In genomic region chr4:105146286-105147219, GRCh38 we compare ENCODE assay signal across 1 cellular context.
TF ChIP-seq lines count a peak whose summit lies in the region.

TET2 (plus strand) TSS chr4:105146876; CDS start chr4:105233943, 87,067 bp downstream.

TF ChIP-seq in HepG2, 621 proteins besides CTCF, POLR2A, EP300 and RAD21 (continued from another document and continues in another):
- TF ChIP-seq ARID4A (CRISPR knock-in tag; IDR thresholded peaks at IDR 0.05; ENCODE audit: borderline replicate concordance): peak; percentile 73; the same call in 1 of the 2 replicates
- 0 out of 2 replicates have a peak, but pooled peaks have one; percentile 22 for TF ChIP-seq SRY (CRISPR knock-in tag; IDR thresholded peaks at IDR 0.05)
- TF ChIP-seq ELF1 (CRISPR knock-in tag; IDR thresholded peaks at IDR 0.05): no peak
- peak; percentile 79 for TF ChIP-seq PHF8 (CRISPR knock-in tag; IDR thresholded peaks at IDR 0.05)
- no peak for TF ChIP-seq GTF2F1 (IDR thresholded peaks at IDR 0.05; ENCODE audit: low read length)
- TF ChIP-seq SOX6 (IDR thresholded peaks at IDR 0.05): no peak
- 0 out of 2 replicates have a peak, but pooled peaks have one; percentile 10 for TF ChIP-seq SOX6 (CRISPR knock-in tag; IDR thresholded peaks at IDR 0.05)
- TF ChIP-seq SOX13 (IDR thresholded peaks at IDR 0.05): no peak
- peak in 1 of 2 experiments; percentile 19; a peak in 1 of 4 replicates for TF ChIP-seq SOX13 (CRISPR knock-in tag; conservative IDR thresholded peaks at IDR 0.05 in 1 of 2, IDR thresholded peaks at IDR 0.05 in 1 of 2)
- TF ChIP-seq TFDP1 (CRISPR knock-in tag; IDR thresholded peaks at IDR 0.05; ENCODE audit: borderline replicate concordance): peak; percentile 30; the same call in 1 of the 2 replicates
- peak; percentile 70 for TF ChIP-seq CHD2 (IDR thresholded peaks at IDR 0.05; ENCODE audit: low read depth, low read length)
- no peak for TF ChIP-seq ZNF430 (CRISPR knock-in tag; IDR thresholded peaks at IDR 0.05)
- TF ChIP-seq ZFY (CRISPR knock-in tag; IDR thresholded peaks at IDR 0.05): peak; percentile 72
- peak in 1 of 2 experiments; percentile 69; a peak in 1 of 4 replicates for TF ChIP-seq HMGXB4 (CRISPR knock-in tag; IDR thresholded peaks at IDR 0.05; ENCODE audit: borderline replicate concordance in 1 of 2, low read depth in 1 of 2)
- no peak for TF ChIP-seq SP2 (CRISPR knock-in tag; IDR thresholded peaks at IDR 0.05)
- peak; percentile 54 for TF ChIP-seq ZFP91 (CRISPR knock-in tag; IDR thresholded peaks at IDR 0.05; ENCODE audit: borderline replicate concordance)
- TF ChIP-seq ZNF326 (CRISPR knock-in tag; IDR thresholded peaks at IDR 0.05; ENCODE audit: borderline replicate concordance): no peak
- peak; percentile 62; the same call in 1 of the 2 replicates for TF ChIP-seq HBP1 (CRISPR knock-in tag; IDR thresholded peaks at IDR 0.05; ENCODE audit: low read depth)
- TF ChIP-seq ZNF768 (CRISPR knock-in tag; IDR thresholded peaks at IDR 0.05): peak; percentile 51; the same call in 1 of the 2 replicates
- TF ChIP-seq RBM39 (IDR thresholded peaks at IDR 0.05; ENCODE audit: low read depth, low read length, poor library complexity, severe bottlenecking): peak; percentile 42
- TF ChIP-seq KMT2A (CRISPR knock-in tag; IDR thresholded peaks at IDR 0.05): peak; percentile 62; the same call in 1 of the 2 replicates
- no peak for TF ChIP-seq NR3C1 (CRISPR knock-in tag; IDR thresholded peaks at IDR 0.05)
- peak; percentile 86 for TF ChIP-seq ZNF235 (CRISPR knock-in tag; IDR thresholded peaks at IDR 0.05; ENCODE audit: borderline replicate concordance)
- peak; percentile 69 for TF ChIP-seq DRAP1 (CRISPR knock-in tag; IDR thresholded peaks at IDR 0.05)
- peak; percentile 56; the same call in 1 of the 2 replicates for TF ChIP-seq ZNF142 (CRISPR knock-in tag; IDR thresholded peaks at IDR 0.05)
- no peak for TF ChIP-seq ZNF646 (CRISPR knock-in tag; IDR thresholded peaks at IDR 0.05)
- peak; percentile 7; the same call in 1 of the 2 replicates for TF ChIP-seq TBX2 (CRISPR knock-in tag; IDR thresholded peaks at IDR 0.05; ENCODE audit: borderline replicate concordance)
- TF ChIP-seq HDAC1 (CRISPR knock-in tag; IDR thresholded peaks at IDR 0.05): peak; percentile 60
- TF ChIP-seq CBX5 (CRISPR knock-in tag; IDR thresholded peaks at IDR 0.05; ENCODE audit: borderline replicate concordance): no peak
- TF ChIP-seq SKI (IDR thresholded peaks at IDR 0.05; ENCODE audit: partially characterized antibody): peak; percentile 17
- TF ChIP-seq HIVEP1 (CRISPR knock-in tag; IDR thresholded peaks at IDR 0.05): peak; percentile 57; the same call in 1 of the 2 replicates
- no peak for TF ChIP-seq ZNF660 (CRISPR knock-in tag; IDR thresholded peaks at IDR 0.05; ENCODE audit: borderline replicate concordance, low read depth)
- 0 out of 2 replicates have a peak, but pooled peaks have one; percentile 46 for TF ChIP-seq ZNF670 (CRISPR knock-in tag; IDR thresholded peaks at IDR 0.05; ENCODE audit: borderline replicate concordance)
